ENCODE assay signal across 20 cellular contexts in genomic region chr21:38850277-38850951, GRCh38. TPM values are rescaled to one million over a fixed set of nuclear protein-coding genes. Genes with fewer than 3 reads are reported as not detected.
DNase-seq lines count a peak whose midpoint lies in the region; ATAC-seq and TF ChIP-seq lines count a peak whose summit lies in the region.
"Had no signal": no experiment of that assay in that cellular context is flagged by ENCODE, and none has a peak within 500 bp of the region (broad histone marks: within the 10 kb centered on the region; RNA-seq: fewer than 3 reads in every experiment).

No MANE protein-coding gene starts in this region.

- peaks cover 33% of the 10 kb centered on the region for H3K4me1 ChIP-seq in left ventricle myocardium inferior

- H3K36me3 ChIP-seq in left ventricle myocardium inferior (no peaks in the 10 kb centered on the region), brain microvascular endothelial cell (replicated peaks) (no peaks in the 10 kb centered on the region)

- no peaks in the 10 kb centered on the region for H3K9me3 Mint-ChIP-seq in glutamatergic neuron (ENCODE audit: unreplicated experiment)
- peaks cover 4% of the 10 kb centered on the region; the same call in 1 of the 2 replicates for H3K9me3 Mint-ChIP-seq in HFFc6

- ATAC-seq in Right ventricle myocardium inferior = no peak
- ATAC-seq in left lobe of liver = no peak
- ATAC-seq: HCT116, PC-3, SK-N-SH treated with all-trans-retinoic acid at 6 μM for 48 hours had no signal

- no peaks in the 10 kb centered on the region for H3K27me3 ChIP-seq in left ventricle myocardium inferior (ENCODE audit: low read depth)
- H3K27me3 ChIP-seq in brain microvascular endothelial cell (replicated peaks) = no peaks in the 10 kb centered on the region

- TF ChIP-seq CTCF in left ventricle myocardium inferior (IDR thresholded peaks at IDR 0.05; ENCODE audit: borderline replicate concordance) (no peak), brain microvascular endothelial cell (IDR thresholded peaks at IDR 0.05; ENCODE audit: low read depth, low read length, missing control alignments) (no peak), glutamatergic neuron (IDR thresholded peaks at IDR 0.05; ENCODE audit: partially characterized antibody, unreplicated experiment) (no peak), HFFc6 (IDR thresholded peaks at IDR 0.05) (no peak)

- in situ Hi-C loops in brain microvascular endothelial cell (cut with HindIII; ENCODE audit: low pct_ligation_motif_present, low sequenced_read_pairs) = no loop called here

- H3K4me3 Mint-ChIP-seq in glutamatergic neuron (ENCODE audit: unreplicated experiment) (no peak overlapping the region), HFFc6 (no peak overlapping the region)

- H3K36me3 Mint-ChIP-seq in glutamatergic neuron (ENCODE audit: unreplicated experiment) = no peaks in the 10 kb centered on the region
- no peaks in the 10 kb centered on the region; the same call in 1 of the 2 replicates for H3K36me3 Mint-ChIP-seq in HFFc6 (ENCODE audit: low read depth)

- intact Hi-C loops in left ventricle myocardium inferior (cut with micrococcal nuclease) (no loop called here), Right ventricle myocardium inferior (cut with DNase I) (no loop called here)

- DNase-seq in left ventricle myocardium inferior (no peak), Right ventricle myocardium inferior (ENCODE audit: missing footprints) (no peak), brain microvascular endothelial cell (no peak), left lobe of liver (ENCODE audit: low spot score) (peak; percentile 26), glutamatergic neuron (no peak), COLO829 (ENCODE audit: low spot score) (no peak), HFFc6 (no peak)
- no peak for DNase-seq in effector CD8-positive, alpha-beta T cell (lab: John Stamatoyannopoulos, UW)
- DNase-seq: 8988T; DMS53; KBM-7; NCI-H1048; NCI-H146; NCI-H226; NCI-H69; NK-92 treated with Interleukin-12 subunit alpha and Interleukin-12 subunit beta, amount 100 ng/mL, for 24 hours; PC-3 had no signal

- peak overlapping the region; percentile 70 for H3K27ac ChIP-seq in left ventricle myocardium inferior (replicated peaks)
- H3K27ac ChIP-seq in brain microvascular endothelial cell = peak overlapping the region; percentile 64
- H3K27ac ChIP-seq: C4-2B had no signal

- H3K4me1 Mint-ChIP-seq in glutamatergic neuron (ENCODE audit: low read depth, unreplicated experiment) (no peaks in the 10 kb centered on the region), HFFc6 (ENCODE audit: low read depth) (peaks cover 21% of the 10 kb centered on the region)

- H3K27me3 Mint-ChIP-seq in glutamatergic neuron (ENCODE audit: unreplicated experiment) (peaks cover 2% of the 10 kb centered on the region), HFFc6 (ENCODE audit: insufficient read depth) (peaks cover 16% of the 10 kb centered on the region)

- no peak overlapping the region for H3K27ac Mint-ChIP-seq in glutamatergic neuron (ENCODE audit: unreplicated experiment)
- no peak overlapping the region for H3K27ac Mint-ChIP-seq in HFFc6

- H3K4me3 ChIP-seq in left ventricle myocardium inferior = no peak overlapping the region
- H3K4me3 ChIP-seq in brain microvascular endothelial cell (ENCODE audit: low read depth, low read length) = no peak overlapping the region

- H3K9me3 ChIP-seq in left ventricle myocardium inferior (replicated peaks) = no peaks in the 10 kb centered on the region

RNA-seq across cellular contexts. Expression of gene ETS2, which starts 44.7 kb away (rescaled TPM):
- 40.9 TPM for total RNA-seq in left ventricle myocardium inferior
- 51.5 TPM for total RNA-seq in Right ventricle myocardium inferior
- 40.9 TPM for total RNA-seq in left lobe of liver
- total RNA-seq in glutamatergic neuron (ENCODE audit: unreplicated experiment) = 16.2 TPM
- total RNA-seq in HFFc6 (2021; fragmentation: NEBNext Ultra II Directional; extraction: Animal tissue kit (Norgen Biotek cat#: 25700)) = 10 to 100 TPM; 23.2 to 33.3 (median 29.0) TPM
